In the genomic region with DNA sequence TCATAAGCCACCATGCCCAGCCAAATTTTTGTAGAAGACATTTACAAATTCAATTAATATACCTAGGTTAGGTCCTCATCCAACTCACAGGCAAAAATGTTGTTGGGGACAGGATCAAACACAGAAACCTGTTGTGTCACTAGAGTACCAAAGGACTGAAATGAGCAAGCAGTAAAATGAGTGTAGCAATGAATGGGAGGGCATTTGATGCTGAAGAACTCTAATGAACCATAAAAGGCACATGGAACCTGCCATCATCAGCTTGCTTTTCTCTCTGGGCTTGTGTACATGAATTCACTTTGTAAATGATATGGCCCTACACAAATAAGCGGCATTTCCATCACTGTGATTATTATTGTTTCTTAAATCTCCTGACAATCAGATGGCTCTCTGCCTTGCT, we compare ENCODE assay signal across 14 cellular contexts. TPM values are rescaled to one million over a fixed set of nuclear protein-coding genes. Genes with fewer than 3 reads are reported as not detected.
DNase-seq lines count a peak whose midpoint lies in the region; ATAC-seq and TF ChIP-seq lines count a peak whose summit lies in the region.
"Had no signal": no experiment of that assay in that cellular context is flagged by ENCODE, and none has a peak within 500 bp of the region (broad histone marks: within the 10 kb centered on the region; RNA-seq: fewer than 3 reads in every experiment).

No MANE protein-coding gene starts in this region.

- H3K9me3 ChIP-seq in DOHH2 (ENCODE audit: control insufficient read depth, insufficient read depth, low read length) (no peaks in the 10 kb centered on the region), lower lobe of right lung (no peaks in the 10 kb centered on the region), spleen (peaks cover 0 to 16% (median 7%) of the 10 kb centered on the region in 8 donors)

- no peaks in the 10 kb centered on the region for H3K9me3 Mint-ChIP-seq in stimulated activated naive CD8-positive, alpha-beta T cell treated with anti-CD3 and anti-CD28 coated beads, Interleukin-15, amount 100 ng/mL, for 72 hours

- DNase-seq in lower lobe of right lung, result no peak
- DNase-seq in spleen, result no peak
- no peak for DNase-seq in stimulated activated naive CD8-positive, alpha-beta T cell treated with anti-CD3 and anti-CD28 coated beads, Interleukin-15, amount 100 ng/mL, for 72 hours
- DNase-seq in GF-D8 (lab: John Stamatoyannopoulos, UW), result no peak
- DNase-seq: activated gamma-delta T cell treated with Interleukin-2 at 50 U/mL for 16 hours, EL, endodermal cell, NCI-H226 had no signal

- H3K4me1 ChIP-seq in DOHH2 (ENCODE audit: control insufficient read depth, low read length), result peaks cover 27% of the 10 kb centered on the region
- peaks cover 20% of the 10 kb centered on the region for H3K4me1 ChIP-seq in lower lobe of right lung
- H3K4me1 ChIP-seq in spleen, result peaks cover 0 to 9% (median 0%) of the 10 kb centered on the region in 6 donors

- intact Hi-C loops in lower lobe of right lung (cut with DNase I) (no loop called here), spleen (cut with DNase I; ENCODE audit: low total_unique reads) (no loop called here)

- H3K27me3 Mint-ChIP-seq in stimulated activated naive CD8-positive, alpha-beta T cell treated with anti-CD3 and anti-CD28 coated beads, Interleukin-15, amount 100 ng/mL, for 72 hours, result no peaks in the 10 kb centered on the region

- no peaks in the 10 kb centered on the region for H3F3A ChIP-seq in DOHH2 (ENCODE audit: control insufficient read depth, insufficient read depth)

- no peak for TF ChIP-seq POLR2A in spleen (IDR thresholded peaks at IDR 0.05)

- H3K27ac ChIP-seq in DOHH2 (ENCODE audit: low read depth, low read length), result no peak overlapping the region
- H3K27ac ChIP-seq in VCaP, result peak overlapping the region; percentile 64
- H3K27ac ChIP-seq in lower lobe of right lung, result peak overlapping the region; percentile 59
- H3K27ac ChIP-seq in spleen, result peak overlapping the region in 5 of 8 donors; percentile 32 to 47 (median 41)
- H3K27ac ChIP-seq: C4-2B had no signal

- no peaks in the 10 kb centered on the region for H3K9me2 ChIP-seq in DOHH2 (replicated peaks; ENCODE audit: control insufficient read depth, low read length)

- H3K36me3 ChIP-seq in DOHH2 (ENCODE audit: control insufficient read depth, low read length), result no peaks in the 10 kb centered on the region
- H3K36me3 ChIP-seq in lower lobe of right lung, result no peaks in the 10 kb centered on the region
- H3K36me3 ChIP-seq in spleen, result no peaks in the 10 kb centered on the region

- peaks cover 9% of the 10 kb centered on the region for H3K4me1 Mint-ChIP-seq in stimulated activated naive CD8-positive, alpha-beta T cell treated with anti-CD3 and anti-CD28 coated beads, Interleukin-15, amount 100 ng/mL, for 72 hours

- H3K27me3 ChIP-seq in DOHH2 (ENCODE audit: control insufficient read depth, low read length) (no peaks in the 10 kb centered on the region), lower lobe of right lung (ENCODE audit: low read depth) (no peaks in the 10 kb centered on the region), spleen (replicated peaks in 1 of 7) (no peaks in the 10 kb centered on the region)

- TF ChIP-seq CTCF in DOHH2 (IDR thresholded peaks at IDR 0.05; ENCODE audit: low read depth, low read length, poor library complexity, severe bottlenecking), result no peak
- TF ChIP-seq CTCF in VCaP (conservative IDR thresholded peaks at IDR 0.05), result no peak
- TF ChIP-seq CTCF in lower lobe of right lung (IDR thresholded peaks at IDR 0.05), result no peak
- TF ChIP-seq CTCF in spleen (IDR thresholded peaks at IDR 0.05 in 8 of 11, conservative IDR thresholded peaks at IDR 0.05 in 3 of 11), result no peak

- ATAC-seq in lower lobe of right lung (no peak), HG03354 (IDR thresholded peaks at IDR 0.05; ENCODE audit: poor library complexity, severe bottlenecking, unreplicated experiment) (no peak)
- ATAC-seq in stimulated activated naive CD8-positive, alpha-beta T cell treated with anti-CD3 and anti-CD28 coated beads, Interleukin-15, amount 100 ng/mL, for 72 hours, result no peak

- peaks cover 92% of the 10 kb centered on the region for H3K79me2 ChIP-seq in DOHH2 (ENCODE audit: control insufficient read depth, low read length)

- H3K27ac Mint-ChIP-seq in stimulated activated naive CD8-positive, alpha-beta T cell treated with anti-CD3 and anti-CD28 coated beads, Interleukin-15, amount 100 ng/mL, for 72 hours, result no peak overlapping the region
- H3K27ac Mint-ChIP-seq: endodermal cell had no signal

- no peak overlapping the region for H3K4me3 Mint-ChIP-seq in stimulated activated naive CD8-positive, alpha-beta T cell treated with anti-CD3 and anti-CD28 coated beads, Interleukin-15, amount 100 ng/mL, for 72 hours
- H3K4me3 Mint-ChIP-seq: endodermal cell had no signal

- WGBS in spleen, 5 donors, result 81 to 95% (median 85%) methylated on average over 1 of the region's 1 CpG

- peak overlapping the region; percentile 7; the same call in 1 of the 2 replicates for H3K4me2 ChIP-seq in DOHH2 (ENCODE audit: low read length)

- H3K4me3 ChIP-seq in DOHH2 (ENCODE audit: low read length), result no peak overlapping the region
- H3K4me3 ChIP-seq in lower lobe of right lung, result no peak overlapping the region
- no peak overlapping the region for H3K4me3 ChIP-seq in spleen

- H4K20me1 ChIP-seq in DOHH2 (ENCODE audit: control insufficient read depth, insufficient read depth, low read depth, low read length), result peaks cover 2% of the 10 kb centered on the region; the same call in 1 of the 2 replicates

RNA-seq across cellular contexts. Expression of gene USP31, which starts 17.8 kb away (rescaled TPM):
- total RNA-seq in lower lobe of right lung (13.1 TPM), spleen (1 to 10 TPM; 5.0 to 9.0 (median 6.5) TPM)
- 1 to 10 TPM in 1 of 3 donors, under 1 TPM in 2; 0.52 to 1.2 (median 0.65) TPM for polyA plus RNA-seq in spleen

RNA-seq across cellular contexts. Expression of gene SCNN1G, which starts 51.1 kb away (rescaled TPM):
- total RNA-seq in lower lobe of right lung, result 7.6 TPM
- total RNA-seq in spleen, result not detected
- polyA plus RNA-seq in spleen, result under 1 TPM in 2 of 3 donors, not detected in 1; 0.03 TPM
- total RNA-seq: activated CD8-positive, alpha-beta memory T cell treated with anti-CD3 and anti-CD28 coated beads for 36 hours; liver had no signal
- polyA plus RNA-seq: liver had no signal
